In genomic region chr1:19923953-19924346, GRCh38 we compare ENCODE assay signal across 39 cellular contexts. TPM values are rescaled to one million over a fixed set of nuclear protein-coding genes. Genes with fewer than 3 reads are reported as not detected.
"Had no signal": no experiment of that assay in that cellular context is flagged by ENCODE, and none has a peak within 500 bp of the region (broad histone marks: within the 10 kb centered on the region; RNA-seq: fewer than 3 reads in every experiment).

No MANE protein-coding gene starts in this region.

- H3K9me3 Mint-ChIP-seq: activated CD4-positive, alpha-beta memory T cell treated with anti-CD3 and anti-CD28 coated beads for 36 hours; activated CD4-positive, alpha-beta T cell treated with anti-CD3 and anti-CD28 coated beads, Interleukin-2, amount 10 ng/mL, durations not matched to agents 24 days and 14 days; activated naive CD4-positive, alpha-beta T cell treated with anti-CD3 and anti-CD28 coated beads, Interleukin-2, amount 10 ng/mL, durations not matched to agents 7 days and 5 days; activated naive CD4-positive, alpha-beta T cell treated with anti-CD3 and anti-CD28 coated beads, Interleukin-2, amount 50 U/mL, for 72 hours; activated naive CD8-positive, alpha-beta T cell treated with anti-CD3 and anti-CD28 coated beads, Interleukin-2, amount 10 ng/mL, durations not matched to agents 7 days and 5 days; activated T-helper 1 cell treated with anti-CD3 and anti-CD28 coated beads, Interleukin-12 subunit alpha, Interleukin-12 subunit beta, Interleukin-2, Interleukin-4 antibody, amounts not matched to agents 30 ng/mL and 10 ng/mL and 1 ng/mL, durations not matched to agents 14 hours and 24 hours and 36 hours; activated T-helper 2 cell treated with anti-CD3 and anti-CD28 coated beads, Interferon-gamma antibody, Interleukin-2, Interleukin-4, amounts not matched to agents 10 μg/mL and 5 μg/mL and 100 μg/mL, durations not matched to agents 14 hours and 24 hours and 36 hours; brain had no signal

- H3K27ac ChIP-seq: ascending aorta, breast epithelium, cardiac muscle cell, colonic mucosa, epithelial cell of prostate, esophagus squamous epithelium, gastroesophageal sphincter had no signal

- H3K27me3 ChIP-seq: ascending aorta, breast epithelium, cardiac muscle cell, colonic mucosa had no signal

- H3K27ac Mint-ChIP-seq: activated CD4-positive, alpha-beta memory T cell treated with anti-CD3 and anti-CD28 coated beads for 36 hours; activated CD4-positive, alpha-beta T cell treated with anti-CD3 and anti-CD28 coated beads for 36 hours; activated CD4-positive, alpha-beta T cell treated with anti-CD3 and anti-CD28 coated beads, Interleukin-2, amount 10 ng/mL, durations not matched to agents 24 days and 14 days; activated CD8-positive, alpha-beta memory T cell treated with anti-CD3 and anti-CD28 coated beads, Interleukin-2, amount 10 ng/mL, durations not matched to agents 7 days and 5 days; activated CD8-positive, alpha-beta T cell treated with anti-CD3 and anti-CD28 coated beads, Interleukin-2, amount 10 ng/mL, durations not matched to agents 7 days and 5 days; activated naive CD4-positive, alpha-beta T cell treated with anti-CD3 and anti-CD28 coated beads, Interleukin-2, amount 10 ng/mL, durations not matched to agents 7 days and 5 days; activated naive CD4-positive, alpha-beta T cell treated with anti-CD3 and anti-CD28 coated beads, Interleukin-2, amount 50 U/mL, for 72 hours; activated naive CD8-positive, alpha-beta T cell treated with anti-CD3 and anti-CD28 coated beads, Interleukin-2, amount 10 ng/mL, durations not matched to agents 7 days and 5 days; activated T-helper 1 cell treated with anti-CD3 and anti-CD28 coated beads, Interleukin-12 subunit alpha, Interleukin-12 subunit beta, Interleukin-2, Interleukin-4 antibody, amounts not matched to agents 30 ng/mL and 10 ng/mL and 1 ng/mL, durations not matched to agents 14 hours and 24 hours and 36 hours; activated T-helper 2 cell treated with anti-CD3 and anti-CD28 coated beads, Interferon-gamma antibody, Interleukin-2, Interleukin-4, amounts not matched to agents 10 μg/mL and 5 μg/mL and 100 μg/mL, durations not matched to agents 14 hours and 24 hours and 36 hours; brain had no signal

- H3K4me1 Mint-ChIP-seq: activated CD4-positive, alpha-beta T cell treated with anti-CD3 and anti-CD28 coated beads for 36 hours; activated CD4-positive, alpha-beta T cell treated with anti-CD3 and anti-CD28 coated beads, Interleukin-2, amount 10 ng/mL, durations not matched to agents 24 days and 14 days; activated CD8-positive, alpha-beta memory T cell treated with anti-CD3 and anti-CD28 coated beads, Interleukin-2, amount 10 ng/mL, durations not matched to agents 7 days and 5 days; activated naive CD4-positive, alpha-beta T cell treated with anti-CD3 and anti-CD28 coated beads, Interleukin-2, amount 10 ng/mL, durations not matched to agents 7 days and 5 days; activated naive CD8-positive, alpha-beta T cell treated with anti-CD3 and anti-CD28 coated beads, Interleukin-2, amount 10 ng/mL, durations not matched to agents 7 days and 5 days; brain had no signal

- H3K4me3 ChIP-seq: ascending aorta, breast epithelium, cardiac muscle cell, colonic mucosa, esophagus squamous epithelium, gastroesophageal sphincter had no signal

- FAIRE-seq: endometrium, endothelial cell of umbilical vein had no signal

- H3K9me3 ChIP-seq: ascending aorta, breast epithelium, colonic mucosa, esophagus squamous epithelium, gastroesophageal sphincter had no signal

- H3K4me3 Mint-ChIP-seq: activated CD4-positive, alpha-beta memory T cell treated with anti-CD3 and anti-CD28 coated beads for 36 hours; activated CD4-positive, alpha-beta T cell treated with anti-CD3 and anti-CD28 coated beads for 36 hours; activated CD4-positive, alpha-beta T cell treated with anti-CD3 and anti-CD28 coated beads, Interleukin-2, amount 10 ng/mL, durations not matched to agents 24 days and 14 days; activated CD8-positive, alpha-beta memory T cell treated with anti-CD3 and anti-CD28 coated beads, Interleukin-2, amount 10 ng/mL, durations not matched to agents 7 days and 5 days; activated CD8-positive, alpha-beta T cell treated with anti-CD3 and anti-CD28 coated beads, Interleukin-2, amount 10 ng/mL, durations not matched to agents 7 days and 5 days; activated naive CD4-positive, alpha-beta T cell treated with anti-CD3 and anti-CD28 coated beads, Interleukin-2, amount 10 ng/mL, durations not matched to agents 7 days and 5 days; activated naive CD8-positive, alpha-beta T cell treated with anti-CD3 and anti-CD28 coated beads, Interleukin-2, amount 10 ng/mL, durations not matched to agents 7 days and 5 days; activated T-helper 1 cell treated with anti-CD3 and anti-CD28 coated beads, Interleukin-12 subunit alpha, Interleukin-12 subunit beta, Interleukin-2, Interleukin-4 antibody, amounts not matched to agents 30 ng/mL and 10 ng/mL and 1 ng/mL, durations not matched to agents 14 hours and 24 hours and 36 hours; brain had no signal

- ATAC-seq: activated CD4-positive, alpha-beta T cell treated with anti-CD3 and anti-CD28 coated beads for 36 hours; activated CD8-positive, alpha-beta memory T cell treated with anti-CD3 and anti-CD28 coated beads, Interleukin-2, amount 10 ng/mL, durations not matched to agents 7 days and 5 days; activated CD8-positive, alpha-beta T cell treated with anti-CD3 and anti-CD28 coated beads, Interleukin-2, amount 10 ng/mL, durations not matched to agents 7 days and 5 days; activated naive CD4-positive, alpha-beta T cell treated with anti-CD3 and anti-CD28 coated beads, Interleukin-2, amount 50 U/mL, for 72 hours; gastroesophageal sphincter had no signal

- H3K4me1 ChIP-seq: ascending aorta, breast epithelium, colonic mucosa, gastroesophageal sphincter had no signal

- H3K36me3 Mint-ChIP-seq: activated CD4-positive, alpha-beta memory T cell treated with anti-CD3 and anti-CD28 coated beads for 36 hours; activated CD8-positive, alpha-beta memory T cell treated with anti-CD3 and anti-CD28 coated beads, Interleukin-2, amount 10 ng/mL, durations not matched to agents 7 days and 5 days; activated naive CD4-positive, alpha-beta T cell treated with anti-CD3 and anti-CD28 coated beads, Interleukin-2, amount 10 ng/mL, durations not matched to agents 7 days and 5 days; activated naive CD4-positive, alpha-beta T cell treated with anti-CD3 and anti-CD28 coated beads, Interleukin-2, amount 50 U/mL, for 72 hours; activated naive CD8-positive, alpha-beta T cell treated with anti-CD3 and anti-CD28 coated beads, Interleukin-2, amount 10 ng/mL, durations not matched to agents 7 days and 5 days; brain had no signal

- DNase-seq: activated CD4-positive, alpha-beta memory T cell treated with anti-CD3 and anti-CD28 coated beads for 36 hours; activated CD4-positive, alpha-beta T cell treated with anti-CD3 and anti-CD28 coated beads for 36 hours; activated CD4-positive, alpha-beta T cell treated with anti-CD3 and anti-CD28 coated beads, Interleukin-2, amount 10 ng/mL, durations not matched to agents 24 days and 14 days; activated CD4-positive, CD25-positive, alpha-beta regulatory T cell; activated CD4-positive, CD25-positive, alpha-beta regulatory T cell treated with anti-CD3 and anti-CD28 coated beads, Interleukin-2, amount 50 U/mL, for 72 hours; activated CD8-positive, alpha-beta memory T cell treated with anti-CD3 and anti-CD28 coated beads, Interleukin-2, amount 10 ng/mL, durations not matched to agents 7 days and 5 days; activated CD8-positive, alpha-beta memory T cell treated with anti-CD3 and anti-CD28 coated beads, Interleukin-2, amount 50 U/mL, for 4 hours; activated CD8-positive, alpha-beta T cell treated with anti-CD3 and anti-CD28 coated beads, Interleukin-2, amount 10 ng/mL, durations not matched to agents 7 days and 5 days; activated gamma-delta T cell; activated naive CD4-positive, alpha-beta T cell; activated naive CD4-positive, alpha-beta T cell treated with anti-CD3 and anti-CD28 coated beads, Interleukin-2, amount 10 ng/mL, durations not matched to agents 7 days and 5 days; activated naive CD8-positive, alpha-beta T cell treated with anti-CD3 and anti-CD28 coated beads, Interleukin-2, amount 10 ng/mL, durations not matched to agents 7 days and 5 days; activated T-cell treated with anti-CD3 and anti-CD28 coated beads, Interleukin-2, amount 50 U/mL, for 1 hour; activated T-cell treated with anti-CD3 and anti-CD28 coated beads, Interleukin-2, amount 50 U/mL, for 48 hours; central memory CD4-positive, alpha-beta T cell; cerebellar nuclear complex; colonic mucosa; effector CD8-positive, alpha-beta T cell; esophagus squamous epithelium; foreskin melanocyte; T-helper 2 cell had no signal

- H3K36me3 ChIP-seq: ascending aorta, breast epithelium, cardiac muscle cell, colonic mucosa, esophagus squamous epithelium, gastroesophageal sphincter had no signal

- H3K27me3 Mint-ChIP-seq: activated CD4-positive, alpha-beta memory T cell treated with anti-CD3 and anti-CD28 coated beads for 36 hours; activated CD4-positive, alpha-beta T cell treated with anti-CD3 and anti-CD28 coated beads for 36 hours; activated CD4-positive, alpha-beta T cell treated with anti-CD3 and anti-CD28 coated beads, Interleukin-2, amount 10 ng/mL, durations not matched to agents 24 days and 14 days; activated naive CD8-positive, alpha-beta T cell treated with anti-CD3 and anti-CD28 coated beads, Interleukin-2, amount 10 ng/mL, durations not matched to agents 7 days and 5 days had no signal

RNA-seq across cellular contexts. Expression of gene PLA2G2E, which starts 0.5 kb away (rescaled TPM):
- total RNA-seq: activated CD4-positive, alpha-beta memory T cell treated with anti-CD3 and anti-CD28 coated beads for 36 hours; activated CD4-positive, alpha-beta T cell treated with anti-CD3 and anti-CD28 coated beads for 36 hours; activated CD4-positive, alpha-beta T cell treated with anti-CD3 and anti-CD28 coated beads, Interleukin-2, amount 10 ng/mL, durations not matched to agents 24 days and 14 days; activated CD8-positive, alpha-beta memory T cell treated with anti-CD3 and anti-CD28 coated beads for 36 hours; activated CD8-positive, alpha-beta memory T cell treated with anti-CD3 and anti-CD28 coated beads, Interleukin-2, amount 10 ng/mL, durations not matched to agents 7 days and 5 days; activated CD8-positive, alpha-beta T cell treated with anti-CD3 and anti-CD28 coated beads, Interleukin-2, amount 10 ng/mL, durations not matched to agents 7 days and 5 days; activated naive CD4-positive, alpha-beta T cell treated with anti-CD3 and anti-CD28 coated beads, Interleukin-2, amount 50 U/mL, for 72 hours; activated naive CD8-positive, alpha-beta T cell treated with anti-CD3 and anti-CD28 coated beads, Interleukin-2, amount 10 ng/mL, durations not matched to agents 7 days and 5 days; activated T-helper 1 cell treated with anti-CD3 and anti-CD28 coated beads, Interleukin-12 subunit alpha, Interleukin-12 subunit beta, Interleukin-2, Interleukin-4 antibody, amounts not matched to agents 30 ng/mL and 10 ng/mL and 1 ng/mL, durations not matched to agents 14 hours and 24 hours and 36 hours; activated T-helper 2 cell treated with anti-CD3 and anti-CD28 coated beads, Interferon-gamma antibody, Interleukin-2, Interleukin-4, amounts not matched to agents 10 μg/mL and 5 μg/mL and 100 μg/mL, durations not matched to agents 14 hours and 24 hours and 36 hours; ascending aorta; breast epithelium; cardiac muscle cell; colonic mucosa; dermis microvascular lymphatic vessel endothelial cell; endothelial cell of umbilical vein; esophagus squamous epithelium; fibroblast of lung; fibroblast of villous mesenchyme; gastroesophageal sphincter; glomerular endothelial cell; T-helper 1 cell treated with Interleukin-12 subunit alpha and Interleukin-12 subunit beta and Interleukin-4 antibody, amounts not matched to agents 30 ng/mL and 1 ng/mL, for 36 hours had no signal
- polyA plus RNA-seq: cardiac muscle cell, endothelial cell of umbilical vein, esophagus, fibroblast of lung had no signal

RNA-seq across cellular contexts. Expression of gene PLA2G2A, which starts 55.5 kb away (rescaled TPM):
- total RNA-seq: activated CD4-positive, alpha-beta memory T cell treated with anti-CD3 and anti-CD28 coated beads for 36 hours; activated CD4-positive, alpha-beta T cell treated with anti-CD3 and anti-CD28 coated beads for 36 hours; activated CD4-positive, alpha-beta T cell treated with anti-CD3 and anti-CD28 coated beads, Interleukin-2, amount 10 ng/mL, durations not matched to agents 24 days and 14 days; activated CD8-positive, alpha-beta memory T cell treated with anti-CD3 and anti-CD28 coated beads for 36 hours; activated CD8-positive, alpha-beta memory T cell treated with anti-CD3 and anti-CD28 coated beads, Interleukin-2, amount 10 ng/mL, durations not matched to agents 7 days and 5 days; activated CD8-positive, alpha-beta T cell treated with anti-CD3 and anti-CD28 coated beads, Interleukin-2, amount 10 ng/mL, durations not matched to agents 7 days and 5 days; activated naive CD4-positive, alpha-beta T cell treated with anti-CD3 and anti-CD28 coated beads, Interleukin-2, amount 50 U/mL, for 72 hours; activated naive CD8-positive, alpha-beta T cell treated with anti-CD3 and anti-CD28 coated beads, Interleukin-2, amount 10 ng/mL, durations not matched to agents 7 days and 5 days; activated T-helper 1 cell treated with anti-CD3 and anti-CD28 coated beads, Interleukin-12 subunit alpha, Interleukin-12 subunit beta, Interleukin-2, Interleukin-4 antibody, amounts not matched to agents 30 ng/mL and 10 ng/mL and 1 ng/mL, durations not matched to agents 14 hours and 24 hours and 36 hours; activated T-helper 2 cell treated with anti-CD3 and anti-CD28 coated beads, Interferon-gamma antibody, Interleukin-2, Interleukin-4, amounts not matched to agents 10 μg/mL and 5 μg/mL and 100 μg/mL, durations not matched to agents 14 hours and 24 hours and 36 hours; cardiac muscle cell; dermis microvascular lymphatic vessel endothelial cell; endothelial cell of umbilical vein; fibroblast of lung; fibroblast of villous mesenchyme; glomerular endothelial cell; T-helper 1 cell treated with Interleukin-12 subunit alpha and Interleukin-12 subunit beta and Interleukin-4 antibody, amounts not matched to agents 30 ng/mL and 1 ng/mL, for 36 hours had no signal
- polyA plus RNA-seq: endothelial cell of umbilical vein, fibroblast of lung had no signal
